In the genomic region with DNA sequence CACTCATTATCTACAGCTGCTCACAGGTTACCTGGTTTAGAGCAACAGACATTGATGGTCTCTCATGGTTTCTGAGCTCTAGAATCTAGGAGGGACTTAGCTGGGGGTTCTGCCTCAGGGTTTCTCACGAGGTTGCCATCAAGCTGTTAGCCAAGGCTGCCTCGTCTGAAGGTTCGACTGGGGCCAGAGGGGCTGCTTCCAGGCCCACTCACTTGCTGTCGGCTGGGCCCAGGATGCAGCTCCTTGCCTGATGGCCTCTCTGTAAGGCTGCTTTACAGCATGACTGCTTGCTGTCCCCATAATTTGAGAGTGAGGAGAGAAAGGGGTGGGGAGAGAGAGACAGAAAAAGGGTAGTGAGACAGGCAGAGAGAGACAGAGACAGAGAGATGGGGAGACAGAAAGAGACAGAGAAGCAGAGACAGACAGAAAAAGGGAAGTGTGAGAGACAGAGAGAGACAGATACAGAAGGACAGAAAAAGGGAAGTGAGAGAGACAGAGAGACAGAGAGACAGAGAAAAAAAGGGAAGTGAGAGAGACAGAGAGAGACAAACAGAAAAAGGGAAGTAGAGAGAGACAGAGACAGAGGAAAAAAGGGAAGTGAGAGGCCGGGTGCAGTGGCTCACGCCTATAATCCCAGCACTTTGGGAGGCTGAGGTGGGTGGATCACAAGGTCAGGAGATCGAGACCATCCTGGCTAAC, we compare ENCODE assay signal across 17 cellular contexts.
DNase-seq lines count a peak whose midpoint lies in the region; ATAC-seq and TF ChIP-seq lines count a peak whose summit lies in the region.
"Had no signal": no experiment of that assay in that cellular context is flagged by ENCODE, and none has a peak within 500 bp of the region (broad histone marks: within the 10 kb centered on the region; RNA-seq: fewer than 3 reads in every experiment).

No MANE protein-coding gene starts in this region.

- peaks cover 0 to 46% (median 40%) of the 10 kb centered on the region in 10 experiments; a peak in 18 of 20 replicates for H3K4me1 ChIP-seq in BLaER1 treated with 17β-estradiol and CSF1 and Interleukin-3, amounts not matched to agents 10 nM and 100 nM
- H3K4me1 ChIP-seq in Karpas-422 (ENCODE audit: low read length), result peaks cover 23% of the 10 kb centered on the region
- H3K4me1 ChIP-seq: heart right ventricle, thyroid gland had no signal

- no peaks in the 10 kb centered on the region for H3K36me3 ChIP-seq in BLaER1 treated with 17β-estradiol and CSF1 and Interleukin-3, amounts not matched to agents 10 nM and 100 nM
- no peaks in the 10 kb centered on the region for H3K36me3 ChIP-seq in Karpas-422 (ENCODE audit: insufficient read depth, low read length)
- H3K36me3 ChIP-seq in SU-DHL-6 (ENCODE audit: low read length), result no peaks in the 10 kb centered on the region
- H3K36me3 ChIP-seq: heart right ventricle, thyroid gland, WERI-Rb-1 had no signal

- no peak overlapping the region for H2AFZ ChIP-seq in Karpas-422 (ENCODE audit: low read length)
- no peak overlapping the region for H2AFZ ChIP-seq in SU-DHL-6 (ENCODE audit: low read depth, low read length, severe bottlenecking)

- H3K27me3 ChIP-seq in BLaER1 treated with 17β-estradiol and CSF1 and Interleukin-3, amounts not matched to agents 10 nM and 100 nM, result peaks cover 0 to 6% (median 0%) of the 10 kb centered on the region in 11 experiments; a peak in 2 of 22 replicates
- H3K27me3 ChIP-seq in Karpas-422 (ENCODE audit: low read length), result no peaks in the 10 kb centered on the region
- H3K27me3 ChIP-seq in SU-DHL-6 (ENCODE audit: low read length), result no peaks in the 10 kb centered on the region
- H3K27me3 ChIP-seq: thyroid gland had no signal

- peak overlapping the region in 3 of 11 experiments; percentile 5 to 34 (median 33); a peak in 4 of 22 replicates for H3K4me2 ChIP-seq in BLaER1 treated with 17β-estradiol and CSF1 and Interleukin-3, amounts not matched to agents 10 nM and 100 nM
- H3K4me2 ChIP-seq in Karpas-422 (ENCODE audit: low read depth, low read length, poor library complexity, severe bottlenecking), result no peak overlapping the region
- peak overlapping the region; percentile 44 for H3K4me2 ChIP-seq in SU-DHL-6 (ENCODE audit: low read depth, low read length, poor library complexity, severe bottlenecking)

- H3K9me2 ChIP-seq in Karpas-422 (replicated peaks; ENCODE audit: insufficient read depth, low read length) (no peaks in the 10 kb centered on the region), SU-DHL-6 (replicated peaks; ENCODE audit: insufficient read depth, low read length) (no peaks in the 10 kb centered on the region)

- peaks cover 0 to 11% (median 0%) of the 10 kb centered on the region in 11 experiments; a peak in 5 of 22 replicates for H4K20me1 ChIP-seq in BLaER1 treated with 17β-estradiol and CSF1 and Interleukin-3, amounts not matched to agents 10 nM and 100 nM
- H4K20me1 ChIP-seq in Karpas-422 (ENCODE audit: insufficient read depth, low read depth, low read length) (no peaks in the 10 kb centered on the region), SU-DHL-6 (ENCODE audit: low read depth, low read length) (no peaks in the 10 kb centered on the region)

- no peak overlapping the region for H3K4me3 Mint-ChIP-seq in activated CD8-positive, alpha-beta T cell treated with anti-CD3 and anti-CD28 coated beads, Interleukin-2, amount 10 ng/mL, durations not matched to agents 7 days and 5 days
- H3K4me3 Mint-ChIP-seq: activated naive CD8-positive, alpha-beta T cell; activated T-cell treated with anti-CD3 and anti-CD28 coated beads, Interleukin-2, amount 50 U/mL, for 24 hours had no signal

- peaks cover 2% of the 10 kb centered on the region for H3K4me1 Mint-ChIP-seq in activated CD8-positive, alpha-beta T cell treated with anti-CD3 and anti-CD28 coated beads, Interleukin-2, amount 10 ng/mL, durations not matched to agents 7 days and 5 days (ENCODE audit: low read depth)

- H3K36me3 Mint-ChIP-seq in activated CD8-positive, alpha-beta T cell treated with anti-CD3 and anti-CD28 coated beads, Interleukin-2, amount 10 ng/mL, durations not matched to agents 7 days and 5 days (ENCODE audit: low read depth), result no peaks in the 10 kb centered on the region
- H3K36me3 Mint-ChIP-seq: activated naive CD8-positive, alpha-beta T cell had no signal

- no peaks in the 10 kb centered on the region for H3K27me3 Mint-ChIP-seq in activated CD8-positive, alpha-beta T cell treated with anti-CD3 and anti-CD28 coated beads, Interleukin-2, amount 10 ng/mL, durations not matched to agents 7 days and 5 days (ENCODE audit: low read depth)

- no peak for ATAC-seq in activated CD8-positive, alpha-beta T cell treated with anti-CD3 and anti-CD28 coated beads, Interleukin-2, amount 10 ng/mL, durations not matched to agents 7 days and 5 days
- ATAC-seq: heart right ventricle, SK-N-SH treated with all-trans-retinoic acid at 6 μM for 48 hours had no signal

- H3K27ac Mint-ChIP-seq in activated CD8-positive, alpha-beta T cell treated with anti-CD3 and anti-CD28 coated beads, Interleukin-2, amount 10 ng/mL, durations not matched to agents 7 days and 5 days, result no peak overlapping the region
- H3K27ac Mint-ChIP-seq: activated naive CD8-positive, alpha-beta T cell; activated T-cell treated with anti-CD3 and anti-CD28 coated beads, Interleukin-2, amount 50 U/mL, for 24 hours had no signal

- CTCF ChIA-PET in activated CD8-positive, alpha-beta T cell treated with anti-CD3 and anti-CD28 coated beads, Interleukin-2, amount 10 ng/mL, durations not matched to agents 7 days and 5 days (lab: Charles Lee), result no interaction called here

- H3K27ac ChIP-seq in BLaER1 treated with 17β-estradiol and CSF1 and Interleukin-3, amounts not matched to agents 10 nM and 100 nM, result peak overlapping the region; percentile 25 to 79 (median 72); a peak in 19 of 22 replicates
- H3K27ac ChIP-seq in Karpas-422 (ENCODE audit: low read length) (peak overlapping the region; percentile 99), SU-DHL-6 (ENCODE audit: low read depth, low read length) (peak overlapping the region; percentile 99)
- H3K27ac ChIP-seq: heart right ventricle, thyroid gland, WERI-Rb-1 had no signal

- H3K9me3 ChIP-seq in BLaER1 treated with 17β-estradiol and CSF1 and Interleukin-3, amounts not matched to agents 10 nM and 100 nM (replicated peaks in 1 of 11), result peaks cover 15 to 59% (median 36%) of the 10 kb centered on the region in 11 experiments
- H3K9me3 ChIP-seq in Karpas-422 (ENCODE audit: low read length) (peaks cover 12% of the 10 kb centered on the region), SU-DHL-6 (ENCODE audit: insufficient read depth, low read length) (peaks cover 15% of the 10 kb centered on the region; the same call in 1 of the 2 replicates)
- H3K9me3 ChIP-seq: thyroid gland had no signal

- peaks cover 26% of the 10 kb centered on the region for H3F3A ChIP-seq in SU-DHL-6 (ENCODE audit: insufficient read depth)

- no peak for TF ChIP-seq CTCF in SU-DHL-6 (IDR thresholded peaks at IDR 0.05; ENCODE audit: insufficient read depth, low read length, poor library complexity, severe bottlenecking)

- H3K9me3 Mint-ChIP-seq in activated CD8-positive, alpha-beta T cell treated with anti-CD3 and anti-CD28 coated beads, Interleukin-2, amount 10 ng/mL, durations not matched to agents 7 days and 5 days (ENCODE audit: insufficient read depth), result no peaks in the 10 kb centered on the region

- POLR2A ChIA-PET in activated CD8-positive, alpha-beta T cell treated with anti-CD3 and anti-CD28 coated beads, Interleukin-2, amount 10 ng/mL, durations not matched to agents 7 days and 5 days (lab: Charles Lee), result no interaction called here

- DNase-seq in Karpas-422 (peak; percentile 87), germinal center (ENCODE audit: low spot score) (peak; percentile 42), UCSD-AML1 (lab: John Stamatoyannopoulos, UW; ENCODE audit: unreplicated experiment) (no peak), NCI-H2029 treated with DMSO at 0.1 percent for 48 hours (lab: John Stamatoyannopoulos, UW) (no peak), NCI-H2081 (lab: John Stamatoyannopoulos, UW) (no peak)
- DNase-seq in activated CD8-positive, alpha-beta T cell treated with anti-CD3 and anti-CD28 coated beads, Interleukin-2, amount 10 ng/mL, durations not matched to agents 7 days and 5 days, result no peak
- DNase-seq: activated CD4-positive, alpha-beta T cell treated with anti-CD3 and anti-CD28 coated beads, Interleukin-2, amount 50 U/mL, for 48 hours; activated T-cell treated with anti-CD3 and anti-CD28 coated beads, Interleukin-2, amount 50 U/mL, for 24 hours; DND-41; heart right ventricle; NCI-H748 treated with DMSO at 0.1 percent for 48 hours; thyroid gland; WERI-Rb-1 had no signal

- H3K79me2 ChIP-seq in Karpas-422 (ENCODE audit: low read length) (no peaks in the 10 kb centered on the region), SU-DHL-6 (ENCODE audit: insufficient read depth, low read length) (no peaks in the 10 kb centered on the region)

- 0 out of 20 replicates have a peak overlapping the region, but pooled peaks of 1 of the 10 experiments have one; percentile 10 for H3K4me3 ChIP-seq in BLaER1 treated with 17β-estradiol and CSF1 and Interleukin-3, amounts not matched to agents 10 nM and 100 nM
- H3K4me3 ChIP-seq in Karpas-422 (ENCODE audit: low read length), result no peak overlapping the region
- H3K4me3 ChIP-seq in SU-DHL-6 (ENCODE audit: insufficient read depth, low read length, poor library complexity, severe bottlenecking), result no peak overlapping the region
- H3K4me3 ChIP-seq: heart right ventricle, thyroid gland had no signal

- H3K9ac ChIP-seq in BLaER1 treated with 17β-estradiol and CSF1 and Interleukin-3, amounts not matched to agents 10 nM and 100 nM, result peak overlapping the region in 2 of 11 experiments; percentile 34 to 36; a peak in 3 of 22 replicates
- H3K9ac ChIP-seq in Karpas-422 (ENCODE audit: low read length) (peak overlapping the region; percentile 37), SU-DHL-6 (ENCODE audit: low read length) (peak overlapping the region; percentile 22; the same call in 1 of the 2 replicates)

Comparison
In these comparisons a context has a peak if more than half of its experiments do, and no peak if none do; other contexts are left out.
1. DNase-seq: peak in Karpas-422 (single experiment) and germinal center (single experiment); none in activated CD8-positive, alpha-beta T cell treated with anti-CD3 and anti-CD28 coated beads, Interleukin-2, amount 10 ng/mL, durations not matched to agents 7 days and 5 days (single experiment), UCSD-AML1 (single experiment), NCI-H2029 treated with DMSO at 0.1 percent for 48 hours (single experiment) and NCI-H2081 (0 of 2).
2. Peak in every context shown above with its lines, with median percentiles within 50 percentile points of each other: H3K27ac ChIP-seq.